ENCODE assay signal across 23 cellular contexts in genomic region chr1:47935163-47935562, GRCh38.
DNase-seq lines count a peak whose midpoint lies in the region; TF ChIP-seq lines count a peak whose summit lies in the region.
"Had no signal": no experiment of that assay in that cellular context is flagged by ENCODE, and none has a peak within 500 bp of the region (broad histone marks: within the 10 kb centered on the region; RNA-seq: fewer than 3 reads in every experiment).

No MANE protein-coding gene starts in this region.

- H3K27ac ChIP-seq in ascending aorta (peak overlapping the region; percentile 31 to 49), stomach (peak overlapping the region in 4 of 5 donors; percentile 3 to 75 (median 47)), substantia nigra (ENCODE audit: low read depth, low read length, poor library complexity, severe bottlenecking) (no peak overlapping the region)
- H3K27ac ChIP-seq: foreskin keratinocyte had no signal

- H3K9me3 ChIP-seq in ascending aorta (no peaks in the 10 kb centered on the region), stomach (no peaks in the 10 kb centered on the region)
- H3K9me3 ChIP-seq: pancreas, Peyer's patch had no signal

- no peak for TF ChIP-seq CTCF in ascending aorta (IDR thresholded peaks at IDR 0.05)
- TF ChIP-seq CTCF in fibroblast of pulmonary artery (IDR thresholded peaks at IDR 0.05; ENCODE audit: low read length, missing control alignments) = no peak
- TF ChIP-seq CTCF in nephron (IDR thresholded peaks at IDR 0.05; ENCODE audit: unreplicated experiment in 3 of 3) = no peak
- TF ChIP-seq CTCF in stomach (IDR thresholded peaks at IDR 0.05) = no peak

- no peak overlapping the region for H3K4me3 Mint-ChIP-seq in nephron
- H3K4me3 Mint-ChIP-seq in activated CD4-positive, alpha-beta memory T cell treated with anti-CD3 and anti-CD28 coated beads for 36 hours = no peak overlapping the region

- H3K27me3 ChIP-seq in ascending aorta = no peaks in the 10 kb centered on the region
- no peaks in the 10 kb centered on the region for H3K27me3 ChIP-seq in stomach
- H3K27me3 ChIP-seq: pancreas, Peyer's patch had no signal

- no peak for DNase-seq in ascending aorta (ENCODE audit: low spot score in 2 of 2)
- DNase-seq in fibroblast of pulmonary artery (ENCODE audit: low read depth) = peak; percentile 10
- no peak for DNase-seq in stomach
- DNase-seq in activated gamma-delta T cell treated with Interleukin-2 at 50 U/mL for 16 hours = no peak
- DNase-seq in substantia nigra (lab: John Stamatoyannopoulos, UW) = no peak
- DNase-seq in LoVo (ENCODE audit: low spot score) = no peak
- DNase-seq in activated CD4-positive, alpha-beta memory T cell treated with anti-CD3 and anti-CD28 coated beads for 36 hours = no peak
- DNase-seq: activated CD4-positive, alpha-beta T cell treated with anti-CD3 and anti-CD28 coated beads for 4 hours; activated CD8-positive, alpha-beta memory T cell treated with anti-CD3 and anti-CD28 coated beads for 24 hours; activated T-cell treated with anti-CD3 and anti-CD28 coated beads for 4 hours; effector CD4-positive, alpha-beta T cell; foreskin keratinocyte; Kasumi-1; mammary epithelial cell; MV-4-11; NCI-H446 treated with DMSO at 0.1 percent for 48 hours; NCI-H774; stimulated activated CD4-positive, alpha-beta T cell treated with anti-CD3 and anti-CD28 coated beads, Interleukin-4, amount 100 ng/mL, for 1 hour had no signal

- H3K4me1 ChIP-seq in ascending aorta (peaks cover 0 to 12% of the 10 kb centered on the region in 2 donors), stomach (peaks cover 0 to 5% (median 0%) of the 10 kb centered on the region in 4 donors)
- H3K4me1 ChIP-seq: foreskin keratinocyte, pancreas had no signal

- TF ChIP-seq EP300 in stomach (IDR thresholded peaks at IDR 0.05) = no peak

- no peaks in the 10 kb centered on the region for H3K9me3 Mint-ChIP-seq in nephron
- no peaks in the 10 kb centered on the region for H3K9me3 Mint-ChIP-seq in activated CD4-positive, alpha-beta memory T cell treated with anti-CD3 and anti-CD28 coated beads for 36 hours
- H3K9me3 Mint-ChIP-seq: activated naive CD4-positive, alpha-beta T cell treated with anti-CD3 and anti-CD28 coated beads, Interleukin-2, amount 50 U/mL, for 72 hours; activated T-helper 2 cell treated with anti-CD3 and anti-CD28 coated beads, Interferon-gamma antibody, Interleukin-2, Interleukin-4, amounts not matched to agents 10 μg/mL and 5 μg/mL and 100 μg/mL, durations not matched to agents 14 hours and 24 hours and 36 hours had no signal

- H3K4me1 Mint-ChIP-seq in nephron = peaks cover 60% of the 10 kb centered on the region
- no peaks in the 10 kb centered on the region for H3K4me1 Mint-ChIP-seq in activated CD4-positive, alpha-beta memory T cell treated with anti-CD3 and anti-CD28 coated beads for 36 hours (ENCODE audit: low read depth)

- H3K36me3 ChIP-seq in ascending aorta (no peaks in the 10 kb centered on the region), stomach (no peaks in the 10 kb centered on the region)
- H3K36me3 ChIP-seq: pancreas, Peyer's patch had no signal

- CTCF ChIA-PET in activated CD4-positive, alpha-beta memory T cell treated with anti-CD3 and anti-CD28 coated beads for 36 hours (lab: Charles Lee) = no interaction called here

- TF ChIP-seq POLR2A in stomach (IDR thresholded peaks at IDR 0.05) = no peak

- WGBS in stomach, 5 donors = 50 to 58% (median 53%) methylated on average over 4 of the region's 4 CpGs

- H3K27me3 Mint-ChIP-seq in nephron (ENCODE audit: low read depth) = peaks cover 16% of the 10 kb centered on the region
- H3K27me3 Mint-ChIP-seq in activated CD4-positive, alpha-beta memory T cell treated with anti-CD3 and anti-CD28 coated beads for 36 hours = peaks cover 13% of the 10 kb centered on the region

- POLR2A ChIA-PET in activated CD4-positive, alpha-beta memory T cell treated with anti-CD3 and anti-CD28 coated beads for 36 hours (lab: Charles Lee) = no interaction called here

- H3K4me3 ChIP-seq in ascending aorta = no peak overlapping the region
- no peak overlapping the region for H3K4me3 ChIP-seq in fibroblast of pulmonary artery (replicated peaks; ENCODE audit: low read depth, low read length)
- no peak overlapping the region for H3K4me3 ChIP-seq in stomach
- H3K4me3 ChIP-seq: pancreas, Peyer's patch had no signal

- H3K36me3 Mint-ChIP-seq in nephron (ENCODE audit: low read depth) = no peaks in the 10 kb centered on the region
- no peaks in the 10 kb centered on the region for H3K36me3 Mint-ChIP-seq in activated CD4-positive, alpha-beta memory T cell treated with anti-CD3 and anti-CD28 coated beads for 36 hours
- H3K36me3 Mint-ChIP-seq: activated naive CD4-positive, alpha-beta T cell treated with anti-CD3 and anti-CD28 coated beads, Interleukin-2, amount 50 U/mL, for 72 hours had no signal

- H3K27ac Mint-ChIP-seq in nephron = peak overlapping the region in 2 of 3 experiments; percentile 55 to 63
- H3K27ac Mint-ChIP-seq in activated CD4-positive, alpha-beta memory T cell treated with anti-CD3 and anti-CD28 coated beads for 36 hours = no peak overlapping the region
- H3K27ac Mint-ChIP-seq: activated T-helper 2 cell treated with anti-CD3 and anti-CD28 coated beads, Interferon-gamma antibody, Interleukin-2, Interleukin-4, amounts not matched to agents 10 μg/mL and 5 μg/mL and 100 μg/mL, durations not matched to agents 14 hours and 24 hours and 36 hours had no signal

- intact Hi-C loops in ascending aorta (cut with DNase I) (no loop called here), stomach (cut with DNase I; ENCODE audit: low total_unique reads) (loop anchor here (10.0 kb wide), 1 partner anchor 190 kb away; no protein-coding TSS in a partner anchor)
- intact Hi-C loops in activated CD4-positive, alpha-beta memory T cell treated with anti-CD3 and anti-CD28 coated beads for 36 hours (cut with micrococcal nuclease) = no loop called here
